Comparison of ENCODE assay signal across 1 cellular context in the genomic region with DNA sequence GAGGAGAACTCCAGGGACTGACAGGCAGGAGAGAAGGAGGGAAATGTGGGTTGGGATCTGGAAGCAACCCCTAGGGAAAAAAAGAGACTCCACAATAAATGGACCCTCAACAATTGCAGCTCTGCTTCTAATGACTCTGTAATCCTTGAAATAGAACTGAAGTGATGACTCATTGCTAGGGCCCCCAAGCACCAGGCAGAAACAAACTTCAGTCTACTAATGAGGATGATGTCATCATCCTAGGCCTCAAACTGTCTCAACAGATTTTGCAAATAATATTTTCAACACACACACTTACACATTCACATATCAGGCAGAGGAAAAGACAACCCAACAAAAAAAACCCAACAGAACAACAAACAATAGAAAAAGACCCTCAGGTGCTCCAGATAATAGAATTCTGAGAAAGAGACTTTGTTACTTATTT.
TF ChIP-seq lines count a peak whose summit lies in the region.

No MANE protein-coding gene starts in this region.

TF ChIP-seq in SK-N-SH treated with all-trans-retinoic acid at 6 μM for 48 hours, 23 proteins besides CTCF, POLR2A, EP300 and RAD21 (continued from another document):
- TF ChIP-seq, protein P1, sequence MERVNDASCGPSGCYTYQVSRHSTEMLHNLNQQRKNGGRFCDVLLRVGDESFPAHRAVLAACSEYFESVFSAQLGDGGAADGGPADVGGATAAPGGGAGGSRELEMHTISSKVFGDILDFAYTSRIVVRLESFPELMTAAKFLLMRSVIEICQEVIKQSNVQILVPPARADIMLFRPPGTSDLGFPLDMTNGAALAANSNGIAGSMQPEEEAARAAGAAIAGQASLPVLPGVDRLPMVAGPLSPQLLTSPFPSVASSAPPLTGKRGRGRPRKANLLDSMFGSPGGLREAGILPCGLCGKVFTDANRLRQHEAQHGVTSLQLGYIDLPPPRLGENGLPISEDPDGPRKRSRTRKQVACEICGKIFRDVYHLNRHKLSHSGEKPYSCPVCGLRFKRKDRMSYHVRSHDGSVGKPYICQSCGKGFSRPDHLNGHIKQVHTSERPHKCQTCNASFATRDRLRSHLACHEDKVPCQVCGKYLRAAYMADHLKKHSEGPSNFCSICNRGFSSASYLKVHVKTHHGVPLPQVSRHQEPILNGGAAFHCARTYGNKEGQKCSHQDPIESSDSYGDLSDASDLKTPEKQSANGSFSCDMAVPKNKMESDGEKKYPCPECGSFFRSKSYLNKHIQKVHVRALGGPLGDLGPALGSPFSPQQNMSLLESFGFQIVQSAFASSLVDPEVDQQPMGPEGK (CRISPR knock-in tag; IDR thresholded peaks at IDR 0.05; ENCODE audit: borderline replicate concordance), result no peak
TF ChIP-seq in SK-N-SH treated with all-trans-retinoic acid at 6 μM for 48 hours: peak in this region for 0.
